8 cellular contexts compared by ENCODE assay signal in genomic region chr15:63503739-63504246, GRCh38. TPM values are rescaled to one million over a fixed set of nuclear protein-coding genes. Genes with fewer than 3 reads are reported as not detected.
DNase-seq lines count a peak whose midpoint lies in the region; ATAC-seq and TF ChIP-seq lines count a peak whose summit lies in the region.

No MANE protein-coding gene starts in this region.

- peak overlapping the region; percentile 97 for H3K27ac Mint-ChIP-seq in activated CD4-positive, alpha-beta T cell treated with anti-CD3 and anti-CD28 coated beads for 36 hours
- H3K27ac Mint-ChIP-seq in memory B cell: peak overlapping the region; percentile 100

- peaks cover 4% of the 10 kb centered on the region for H3K36me3 Mint-ChIP-seq in activated CD4-positive, alpha-beta T cell treated with anti-CD3 and anti-CD28 coated beads for 36 hours (ENCODE audit: low read depth)
- H3K36me3 Mint-ChIP-seq in memory B cell: no peaks in the 10 kb centered on the region

- H3K27me3 Mint-ChIP-seq in activated CD4-positive, alpha-beta T cell treated with anti-CD3 and anti-CD28 coated beads for 36 hours: no peaks in the 10 kb centered on the region
- no peaks in the 10 kb centered on the region for H3K27me3 Mint-ChIP-seq in memory B cell

- no peaks in the 10 kb centered on the region for H3K9me3 ChIP-seq in ES-I3 (ENCODE audit: control insufficient read depth, insufficient read depth, low read length)

- H3K4me1 Mint-ChIP-seq in activated CD4-positive, alpha-beta T cell treated with anti-CD3 and anti-CD28 coated beads for 36 hours: peaks cover 72% of the 10 kb centered on the region
- peaks cover 49% of the 10 kb centered on the region for H3K4me1 Mint-ChIP-seq in memory B cell

- H3K9me3 Mint-ChIP-seq in activated CD4-positive, alpha-beta T cell treated with anti-CD3 and anti-CD28 coated beads for 36 hours (ENCODE audit: low read depth): no peaks in the 10 kb centered on the region
- no peaks in the 10 kb centered on the region for H3K9me3 Mint-ChIP-seq in memory B cell

- POLR2A ChIA-PET in activated CD4-positive, alpha-beta T cell treated with anti-CD3 and anti-CD28 coated beads for 36 hours (lab: Charles Lee): interaction anchor here (0.6 to 1.7 kb wide), 3 partner anchors 23 to 336 kb away, joined by 4 to 15 read pairs (median 5); no protein-coding TSS in a partner anchor

- DNase-seq in LNCaP clone FGC (ENCODE audit: low read depth) (no peak), dermis blood vessel endothelial cell (peak; percentile 89), memory B cell (ENCODE audit: low spot score in 2 of 2) (no peak), retina (no peak)
- peak; percentile 94 for DNase-seq in activated CD4-positive, alpha-beta T cell treated with anti-CD3 and anti-CD28 coated beads for 36 hours
- DNase-seq in stimulated activated CD8-positive, alpha-beta memory T cell treated with anti-CD3 and anti-CD28 coated beads, Interleukin-15, amount 100 ng/mL, for 4 hours (ENCODE audit: low read depth in 2 of 2): peak; percentile 80 to 88

- H3K4me1 ChIP-seq in ES-I3 (ENCODE audit: insufficient read depth, low read length): peaks cover 12% of the 10 kb centered on the region; the same call in 1 of the 2 replicates

- H3K9ac ChIP-seq in ES-I3 (ENCODE audit: low read depth, low read length): peak overlapping the region; percentile 46

- no peaks in the 10 kb centered on the region for H3K36me3 ChIP-seq in ES-I3 (ENCODE audit: insufficient read depth, low read length)

- H3K4me3 Mint-ChIP-seq in activated CD4-positive, alpha-beta T cell treated with anti-CD3 and anti-CD28 coated beads for 36 hours: peak overlapping the region; percentile 77
- H3K4me3 Mint-ChIP-seq in memory B cell: peak overlapping the region; percentile 87

- CTCF ChIA-PET in activated CD4-positive, alpha-beta T cell treated with anti-CD3 and anti-CD28 coated beads for 36 hours (lab: Charles Lee): interaction anchor here (0.6 to 8.2 kb wide), 7 partner anchors 16 to 543 kb away, joined by 3 to 78 read pairs (median 4); partner anchors contain the start of gene DAPK2

- TF ChIP-seq CTCF in LNCaP clone FGC (IDR thresholded peaks at IDR 0.05; ENCODE audit: control insufficient read depth, extremely low read depth, insufficient read depth): no peak

- ATAC-seq in GM21825 (IDR thresholded peaks at IDR 0.05; ENCODE audit: unreplicated experiment) (peak; percentile 26), memory B cell (ENCODE audit: low read depth) (peak; percentile 53)
- peak; percentile 55 for ATAC-seq in activated CD4-positive, alpha-beta T cell treated with anti-CD3 and anti-CD28 coated beads for 36 hours

- peak overlapping the region; percentile 54 for H3K4me3 ChIP-seq in LNCaP clone FGC (ENCODE audit: low read depth, low read length)

- intact Hi-C loops in activated CD4-positive, alpha-beta T cell treated with anti-CD3 and anti-CD28 coated beads for 36 hours (cut with DNase I, micrococcal nuclease): loop anchor here (1.0 to 10.0 kb wide), 18 partner anchors 16 to 881 kb away; partner anchors contain the start of genes SNX1 (in 2 of the 2), CIAO2A (in 1 of the 2), PCLAF (in 1 of the 2) and PPIB (in 1 of the 2)

RNA-seq across cellular contexts. Expression of gene USP3, which starts 0.6 kb away (rescaled TPM):
- total RNA-seq in activated CD4-positive, alpha-beta T cell treated with anti-CD3 and anti-CD28 coated beads for 36 hours: 10 to 100 TPM; 51.1 to 51.7 TPM
- total RNA-seq in dermis blood vessel endothelial cell: 39.7 and 47.6 TPM in 2 replicates

Comparison
In these comparisons a context has a peak if more than half of its experiments do, and no peak if none do; other contexts are left out.
1. DNase-seq: peak in activated CD4-positive, alpha-beta T cell treated with anti-CD3 and anti-CD28 coated beads for 36 hours (single experiment), dermis blood vessel endothelial cell (single experiment) and stimulated activated CD8-positive, alpha-beta memory T cell treated with anti-CD3 and anti-CD28 coated beads, Interleukin-15, amount 100 ng/mL, for 4 hours (2 of 2); none in LNCaP clone FGC (single experiment), memory B cell (0 of 2) and retina (single experiment).
2. Peak in every context shown above with its lines, with median percentiles within 50 percentile points of each other: ATAC-seq.